In the genomic region with DNA sequence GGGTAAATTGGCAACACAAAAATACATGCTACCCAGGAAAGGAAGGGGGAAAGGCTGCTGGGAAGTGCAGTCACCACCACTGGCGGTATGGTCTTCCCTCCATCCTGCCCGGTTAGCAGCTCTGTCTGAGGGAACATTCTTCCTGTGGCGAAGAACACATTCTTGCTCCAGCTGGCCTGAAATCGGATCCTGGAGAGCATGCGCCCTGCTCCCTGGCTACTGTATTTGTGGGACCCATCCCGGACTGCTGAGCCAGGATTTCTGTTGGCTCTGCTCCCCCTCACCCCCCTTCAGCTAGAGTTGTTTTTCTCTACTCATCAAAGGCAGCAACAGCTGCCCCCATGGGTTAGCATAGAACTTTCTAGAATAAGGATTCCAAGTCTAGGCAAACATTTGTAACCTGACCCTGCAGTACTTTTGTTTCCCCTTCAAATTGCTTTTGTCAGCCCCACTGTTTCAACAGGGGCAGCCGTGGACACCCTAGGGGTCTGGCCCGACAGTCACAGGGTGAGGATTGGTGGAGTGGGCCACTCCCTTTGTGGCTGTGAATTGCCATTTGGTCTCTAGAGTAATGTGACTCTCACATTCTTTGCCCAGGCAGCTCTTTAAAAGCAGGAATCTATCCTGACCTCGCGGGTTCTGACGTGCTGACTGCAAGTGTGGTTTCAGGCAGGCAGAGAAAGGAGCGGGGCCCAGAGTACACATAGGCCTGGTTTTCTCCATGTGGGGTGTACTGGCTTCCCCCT, we compare ENCODE assay signal across 7 cellular contexts.
A peak's percentile ranks its signal among the peaks of the same experiment; 100 is the strongest.
DNase-seq lines count a peak whose midpoint lies in the region; ATAC-seq and TF ChIP-seq lines count a peak whose summit lies in the region.

No MANE protein-coding gene starts in this region.

- no peaks in the 10 kb centered on the region for H4K20me1 ChIP-seq in Karpas-422 (ENCODE audit: insufficient read depth, low read depth, low read length)

- H3K27me3 Mint-ChIP-seq in activated CD8-positive, alpha-beta T cell treated with anti-CD3 and anti-CD28 coated beads, Interleukin-2, amount 10 ng/mL, durations not matched to agents 7 days and 5 days (ENCODE audit: low read depth) = no peaks in the 10 kb centered on the region
- H3K27me3 Mint-ChIP-seq in nephron progenitor cell (ENCODE audit: low read depth, poor library complexity) = peaks cover 3% of the 10 kb centered on the region

- peak overlapping the region; percentile 38 for H3K9ac ChIP-seq in Karpas-422 (ENCODE audit: low read length)

- H3K9me3 Mint-ChIP-seq in activated CD8-positive, alpha-beta T cell treated with anti-CD3 and anti-CD28 coated beads, Interleukin-2, amount 10 ng/mL, durations not matched to agents 7 days and 5 days (ENCODE audit: insufficient read depth) = no peaks in the 10 kb centered on the region
- no peaks in the 10 kb centered on the region for H3K9me3 Mint-ChIP-seq in nephron progenitor cell

- H3K9me3 ChIP-seq in Karpas-422 (ENCODE audit: low read length) = no peaks in the 10 kb centered on the region

- H3K36me3 ChIP-seq in Karpas-422 (ENCODE audit: insufficient read depth, low read length) = no peaks in the 10 kb centered on the region

- no peaks in the 10 kb centered on the region for H3K27me3 ChIP-seq in Karpas-422 (ENCODE audit: low read length)

- CTCF ChIA-PET in activated CD8-positive, alpha-beta T cell treated with anti-CD3 and anti-CD28 coated beads, Interleukin-2, amount 10 ng/mL, durations not matched to agents 7 days and 5 days (lab: Charles Lee) = interaction anchor here (1.1 to 2.1 kb wide), 5 partner anchors 8 to 202 kb away, joined by 3 to 7 read pairs (median 6); no protein-coding TSS in a partner anchor

- no peak for TF ChIP-seq CTCF in fibroblast of the aortic adventitia (IDR thresholded peaks at IDR 0.05; ENCODE audit: insufficient read depth, low read length)
- TF ChIP-seq CTCF in nephron progenitor cell (IDR thresholded peaks at IDR 0.05) = no peak

- DNase-seq in Karpas-422 (no peak), fibroblast of the aortic adventitia (ENCODE audit: low read depth) (peak; percentile 97), nephron progenitor cell (peak; percentile 74), KG1 (lab: John Stamatoyannopoulos, UW) (no peak)
- no peak for DNase-seq in activated CD8-positive, alpha-beta T cell treated with anti-CD3 and anti-CD28 coated beads, Interleukin-2, amount 10 ng/mL, durations not matched to agents 7 days and 5 days

- no peak overlapping the region for H3K4me2 ChIP-seq in Karpas-422 (ENCODE audit: low read depth, low read length, poor library complexity, severe bottlenecking)

- peak overlapping the region; percentile 3 for H3K27ac Mint-ChIP-seq in activated CD8-positive, alpha-beta T cell treated with anti-CD3 and anti-CD28 coated beads, Interleukin-2, amount 10 ng/mL, durations not matched to agents 7 days and 5 days
- peak overlapping the region; percentile 99 for H3K27ac Mint-ChIP-seq in nephron progenitor cell

- peak; percentile 33 for ATAC-seq in GM18868 (IDR thresholded peaks at IDR 0.05; ENCODE audit: unreplicated experiment)
- ATAC-seq in activated CD8-positive, alpha-beta T cell treated with anti-CD3 and anti-CD28 coated beads, Interleukin-2, amount 10 ng/mL, durations not matched to agents 7 days and 5 days = peak; percentile 22
- ATAC-seq in HG03457 (IDR thresholded peaks at IDR 0.05; ENCODE audit: unreplicated experiment) = no peak

- H3K4me1 Mint-ChIP-seq in activated CD8-positive, alpha-beta T cell treated with anti-CD3 and anti-CD28 coated beads, Interleukin-2, amount 10 ng/mL, durations not matched to agents 7 days and 5 days (ENCODE audit: low read depth) = peaks cover 56% of the 10 kb centered on the region
- H3K4me1 Mint-ChIP-seq in nephron progenitor cell = peaks cover 82% of the 10 kb centered on the region

- H2AFZ ChIP-seq in Karpas-422 (ENCODE audit: low read length) = peak overlapping the region; percentile 49; the same call in 1 of the 2 replicates

- peaks cover 20% of the 10 kb centered on the region for H3K4me1 ChIP-seq in Karpas-422 (ENCODE audit: low read length)

- H3K79me2 ChIP-seq in Karpas-422 (ENCODE audit: low read length) = no peaks in the 10 kb centered on the region

- no peak overlapping the region for H3K4me3 Mint-ChIP-seq in activated CD8-positive, alpha-beta T cell treated with anti-CD3 and anti-CD28 coated beads, Interleukin-2, amount 10 ng/mL, durations not matched to agents 7 days and 5 days
- peak overlapping the region; percentile 55 for H3K4me3 Mint-ChIP-seq in nephron progenitor cell

- H3K9me2 ChIP-seq in Karpas-422 (replicated peaks; ENCODE audit: insufficient read depth, low read length) = no peaks in the 10 kb centered on the region

- H3K36me3 Mint-ChIP-seq in activated CD8-positive, alpha-beta T cell treated with anti-CD3 and anti-CD28 coated beads, Interleukin-2, amount 10 ng/mL, durations not matched to agents 7 days and 5 days (ENCODE audit: low read depth) = peaks cover 5% of the 10 kb centered on the region
- H3K36me3 Mint-ChIP-seq in nephron progenitor cell (ENCODE audit: low read depth) = no peaks in the 10 kb centered on the region

- H3K4me3 ChIP-seq in Karpas-422 (ENCODE audit: low read length) = no peak overlapping the region
- peak overlapping the region; percentile 13 for H3K4me3 ChIP-seq in fibroblast of the aortic adventitia (ENCODE audit: low read depth, low read length)

- no peak overlapping the region for H3K27ac ChIP-seq in Karpas-422 (ENCODE audit: low read length)

- POLR2A ChIA-PET in activated CD8-positive, alpha-beta T cell treated with anti-CD3 and anti-CD28 coated beads, Interleukin-2, amount 10 ng/mL, durations not matched to agents 7 days and 5 days (lab: Charles Lee) = interaction anchor here (0.6 to 2.2 kb wide), 6 partner anchors 9 to 361 kb away, joined by 3 to 14 read pairs (median 6); a partner anchor contains a TSS

Comparison
In these comparisons a context has a peak if more than half of its experiments do, and no peak if none do; other contexts are left out.
1. DNase-seq: peak in fibroblast of the aortic adventitia (single experiment) and nephron progenitor cell (single experiment); none in Karpas-422 (single experiment), activated CD8-positive, alpha-beta T cell treated with anti-CD3 and anti-CD28 coated beads, Interleukin-2, amount 10 ng/mL, durations not matched to agents 7 days and 5 days (single experiment) and KG1 (single experiment).